In genomic region chr5:115605436-115605835, GRCh38 we compare ENCODE assay signal across 25 cellular contexts. TPM values are rescaled to one million over a fixed set of nuclear protein-coding genes. Genes with fewer than 3 reads are reported as not detected.
"Had no signal": no experiment of that assay in that cellular context is flagged by ENCODE, and none has a peak within 500 bp of the region (broad histone marks: within the 10 kb centered on the region; RNA-seq: fewer than 3 reads in every experiment).

No MANE protein-coding gene starts in this region.

- H3K4me1 ChIP-seq: colonic mucosa, prostate gland had no signal

- H3K9me3 Mint-ChIP-seq: dendritic cell treated with granulocyte-macrophage colony-stimulating factor and Interleukin-4, amounts not matched to agents 40 ng/mL and 50 ng/mL, for 4 days; endodermal cell; naive thymus-derived CD8-positive, alpha-beta T cell; nephron progenitor cell; stimulated activated naive CD8-positive, alpha-beta T cell treated with anti-CD3 and anti-CD28 coated beads, Interleukin-15, amount 100 ng/mL, for 72 hours had no signal

- ATAC-seq: esophagus mucosa; gastrocnemius medialis; naive thymus-derived CD8-positive, alpha-beta T cell; sciatic nerve; stimulated activated naive CD8-positive, alpha-beta T cell treated with anti-CD3 and anti-CD28 coated beads, Interleukin-15, amount 100 ng/mL, for 72 hours; upper lobe of right lung had no signal

- H3K36me3 ChIP-seq: colonic mucosa, gastrocnemius medialis, prostate gland, right atrium auricular region, suprapubic skin, upper lobe of right lung, uterus had no signal

- H3K4me3 Mint-ChIP-seq: dendritic cell treated with granulocyte-macrophage colony-stimulating factor and Interleukin-4, amounts not matched to agents 40 ng/mL and 50 ng/mL, for 4 days; endodermal cell; naive thymus-derived CD8-positive, alpha-beta T cell; nephron progenitor cell; stimulated activated naive CD8-positive, alpha-beta T cell treated with anti-CD3 and anti-CD28 coated beads, Interleukin-15, amount 100 ng/mL, for 72 hours had no signal

- DNase-seq: colonic mucosa; effector CD8-positive, alpha-beta T cell; endodermal cell; foreskin fibroblast; gastrocnemius medialis; head of caudate nucleus; mesendoderm; naive thymus-derived CD8-positive, alpha-beta T cell; nephron progenitor cell; nucleus accumbens; stimulated activated CD4-positive, alpha-beta T cell treated with anti-CD3 and anti-CD28 coated beads, Interleukin-15, amount 100 ng/mL, for 24 hours; stimulated activated CD4-positive, alpha-beta T cell treated with anti-CD3 and anti-CD28 coated beads, Interleukin-2, amount 100 ng/mL, for 48 hours; stimulated activated naive CD4-positive, alpha-beta T cell; stimulated activated naive CD8-positive, alpha-beta T cell treated with anti-CD3 and anti-CD28 coated beads, Interleukin-15, amount 100 ng/mL, for 72 hours; transverse colon; upper lobe of right lung; uterus had no signal

- H3K4me3 ChIP-seq: colonic mucosa, gastrocnemius medialis, prostate gland, right atrium auricular region, suprapubic skin, transverse colon, upper lobe of right lung, uterus had no signal

- H3K27me3 Mint-ChIP-seq: dendritic cell treated with granulocyte-macrophage colony-stimulating factor and Interleukin-4, amounts not matched to agents 40 ng/mL and 50 ng/mL, for 4 days; naive thymus-derived CD8-positive, alpha-beta T cell; stimulated activated naive CD8-positive, alpha-beta T cell treated with anti-CD3 and anti-CD28 coated beads, Interleukin-15, amount 100 ng/mL, for 72 hours had no signal

- H3K27ac ChIP-seq: colonic mucosa, epithelial cell of prostate, gastrocnemius medialis, prostate gland, right atrium auricular region, suprapubic skin, transverse colon, upper lobe of right lung, uterus had no signal

- H3K9me3 ChIP-seq: colonic mucosa, gastrocnemius medialis, prostate gland, right atrium auricular region, suprapubic skin, transverse colon, upper lobe of right lung, uterus had no signal

- H3K27ac Mint-ChIP-seq: dendritic cell treated with granulocyte-macrophage colony-stimulating factor and Interleukin-4, amounts not matched to agents 40 ng/mL and 50 ng/mL, for 4 days; endodermal cell; nephron progenitor cell; stimulated activated naive CD8-positive, alpha-beta T cell treated with anti-CD3 and anti-CD28 coated beads, Interleukin-15, amount 100 ng/mL, for 72 hours had no signal

RNA-seq across cellular contexts. Expression of gene TICAM2, which starts 3.2 kb away (rescaled TPM):
- polyA plus RNA-seq: keratinocyte; naive thymus-derived CD8-positive, alpha-beta T cell had no signal
